In the genomic region with DNA sequence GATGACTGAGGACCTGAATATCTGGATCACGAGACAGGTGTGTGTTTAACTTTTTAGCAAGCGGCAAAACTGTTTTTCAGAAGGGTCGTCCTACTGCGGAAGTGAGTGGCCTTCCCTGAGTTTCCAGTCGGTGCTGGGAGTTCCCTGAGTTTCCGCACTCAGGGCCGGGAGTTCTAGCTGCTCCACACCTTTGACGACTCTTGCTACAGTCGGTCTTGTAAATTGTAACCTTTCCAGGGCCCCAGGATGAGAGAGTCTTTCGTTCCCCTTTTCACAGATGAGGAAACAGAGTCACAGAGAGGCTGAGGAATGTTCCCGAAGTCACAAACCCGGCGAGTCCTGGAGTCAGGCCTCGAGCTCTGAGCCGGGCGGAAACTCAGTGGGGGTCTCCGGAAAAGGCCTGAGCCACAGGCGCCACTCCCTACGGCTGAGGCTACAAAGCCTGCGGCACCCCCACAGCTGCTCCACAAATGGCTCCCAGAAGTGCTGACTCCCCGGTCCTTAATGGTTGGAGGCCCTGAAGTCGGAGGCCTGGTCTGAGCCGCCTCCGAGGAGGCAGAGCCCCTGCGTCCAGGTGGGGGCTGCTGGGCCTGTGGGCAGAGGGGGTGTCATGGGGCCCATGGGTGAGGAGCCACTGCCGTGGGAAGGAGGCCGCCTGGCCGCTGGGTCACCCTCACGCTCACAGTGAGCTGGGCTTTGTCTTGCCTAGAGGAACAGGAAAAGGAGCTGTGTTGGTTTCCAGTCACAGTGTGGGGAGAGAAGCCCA, we compare ENCODE assay signal across 20 cellular contexts.
"Had no signal": no experiment of that assay in that cellular context is flagged by ENCODE, and none has a peak within 500 bp of the region (broad histone marks: within the 10 kb centered on the region; RNA-seq: fewer than 3 reads in every experiment).

No MANE protein-coding gene starts in this region.

- ATAC-seq: activated CD8-positive, alpha-beta memory T cell treated with anti-CD3 and anti-CD28 coated beads, Interleukin-2, amount 10 ng/mL, durations not matched to agents 7 days and 5 days; effector memory CD8-positive, alpha-beta T cell; SK-N-SH treated with all-trans-retinoic acid at 6 μM for 48 hours had no signal

- H3K4me3 Mint-ChIP-seq: activated CD8-positive, alpha-beta memory T cell treated with anti-CD3 and anti-CD28 coated beads, Interleukin-2, amount 10 ng/mL, durations not matched to agents 7 days and 5 days; effector memory CD8-positive, alpha-beta T cell; memory B cell; neural crest cell had no signal

- H3K36me3 ChIP-seq: ascending aorta, breast epithelium, tibial artery, uterus had no signal

- H3K27me3 ChIP-seq: ascending aorta, breast epithelium, tibial artery, uterus had no signal

- H3K9me3 ChIP-seq: ascending aorta, breast epithelium, tibial artery, uterus had no signal

- H3K36me3 Mint-ChIP-seq: activated CD8-positive, alpha-beta memory T cell treated with anti-CD3 and anti-CD28 coated beads, Interleukin-2, amount 10 ng/mL, durations not matched to agents 7 days and 5 days; memory B cell had no signal

- H3K4me1 Mint-ChIP-seq: activated CD8-positive, alpha-beta memory T cell treated with anti-CD3 and anti-CD28 coated beads, Interleukin-2, amount 10 ng/mL, durations not matched to agents 7 days and 5 days; memory B cell; neural crest cell had no signal

- H3K27ac ChIP-seq: ascending aorta, breast epithelium, epithelial cell of prostate, skin epidermis, tibial artery, uterus had no signal

- H3K9me3 Mint-ChIP-seq: effector memory CD8-positive, alpha-beta T cell; memory B cell; neural crest cell had no signal

- H3K27ac Mint-ChIP-seq: activated CD8-positive, alpha-beta memory T cell treated with anti-CD3 and anti-CD28 coated beads, Interleukin-2, amount 10 ng/mL, durations not matched to agents 7 days and 5 days; effector memory CD8-positive, alpha-beta T cell; memory B cell had no signal

- DNase-seq: activated CD4-positive, alpha-beta T cell treated with anti-CD3 and anti-CD28 coated beads for 1 hour; activated CD4-positive, alpha-beta T cell treated with anti-CD3 and anti-CD28 coated beads, Interleukin-2, amount 50 U/mL, for 4 hours; activated CD8-positive, alpha-beta memory T cell treated with anti-CD3 and anti-CD28 coated beads, Interleukin-2, amount 10 ng/mL, durations not matched to agents 7 days and 5 days; activated gamma-delta T cell; activated T-cell treated with anti-CD3 and anti-CD28 coated beads, Interleukin-2, amount 50 U/mL, for 1 hour; dermis blood vessel endothelial cell; effector memory CD8-positive, alpha-beta T cell; foreskin melanocyte; stimulated activated CD4-positive, alpha-beta T cell treated with anti-CD3 and anti-CD28 coated beads, Interleukin-4, amount 100 ng/mL, for 24 hours; stimulated activated naive CD4-positive, alpha-beta T cell; T1000 had no signal

- H3K4me3 ChIP-seq: ascending aorta, breast epithelium, skin epidermis, tibial artery, uterus had no signal
